ENCODE assay signal across 8 cellular contexts in genomic region chr7:140656548-140657515, GRCh38. TPM values are rescaled to one million over a fixed set of nuclear protein-coding genes. Genes with fewer than 3 reads are reported as not detected.
DNase-seq lines count a peak whose midpoint lies in the region; ATAC-seq, FAIRE-seq and TF ChIP-seq lines count a peak whose summit lies in the region.

No MANE protein-coding gene starts in this region.

- no peaks in the 10 kb centered on the region for H3K27me3 ChIP-seq in left ventricle myocardium inferior (ENCODE audit: low read depth)

- no peaks in the 10 kb centered on the region for H3K9me3 ChIP-seq in left ventricle myocardium inferior (replicated peaks)

- H3K36me3 ChIP-seq in left ventricle myocardium inferior, result no peaks in the 10 kb centered on the region

- intact Hi-C loops in left ventricle myocardium inferior (cut with micrococcal nuclease), result no loop called here

- peaks cover 28% of the 10 kb centered on the region for H3K4me1 ChIP-seq in left ventricle myocardium inferior

- no peak for FAIRE-seq in H54 (lab: Jason Lieb, UNC)

- peaks cover 16% of the 10 kb centered on the region for H3K4me1 Mint-ChIP-seq in activated T-helper 17 cell treated with anti-CD3 and anti-CD28 coated beads, Interleukin-2, amount 50 U/mL, for 72 hours

- peak overlapping the region; percentile 56 for H3K27ac Mint-ChIP-seq in activated T-helper 17 cell treated with anti-CD3 and anti-CD28 coated beads, Interleukin-2, amount 50 U/mL, for 72 hours

- no peaks in the 10 kb centered on the region for H3K9me3 Mint-ChIP-seq in activated T-helper 17 cell treated with anti-CD3 and anti-CD28 coated beads, Interleukin-2, amount 50 U/mL, for 72 hours

- peaks cover 23% of the 10 kb centered on the region for H3K27me3 Mint-ChIP-seq in activated T-helper 17 cell treated with anti-CD3 and anti-CD28 coated beads, Interleukin-2, amount 50 U/mL, for 72 hours

- no peak for TF ChIP-seq CTCF in left ventricle myocardium inferior (IDR thresholded peaks at IDR 0.05; ENCODE audit: borderline replicate concordance)

- peak overlapping the region; percentile 44 for H3K4me3 Mint-ChIP-seq in activated T-helper 17 cell treated with anti-CD3 and anti-CD28 coated beads, Interleukin-2, amount 50 U/mL, for 72 hours

- H3K27ac ChIP-seq in left ventricle myocardium inferior (replicated peaks), result peak overlapping the region; percentile 50

- ATAC-seq in GM21619 (IDR thresholded peaks at IDR 0.05; ENCODE audit: unreplicated experiment), result peak; percentile 93
- ATAC-seq in activated T-helper 17 cell treated with anti-CD3 and anti-CD28 coated beads, Interleukin-2, amount 50 U/mL, for 72 hours (replicated peaks), result peak; percentile 76

- TF ChIP-seq POLR2A in H54 (IDR thresholded peaks at IDR 0.05; ENCODE audit: low read depth, low read length), result no peak

- H3K4me3 ChIP-seq in GM08714 (ENCODE audit: low read length) (peak overlapping the region; percentile 11; the same call in 1 of the 2 replicates), left ventricle myocardium inferior (peak overlapping the region; percentile 39)

- DNase-seq in LHCN-M2 (ENCODE audit: low read depth) (peak; percentile 54), left ventricle myocardium inferior (no peak), NCI-H2081 treated with DMSO at 0.1 percent for 48 hours (lab: John Stamatoyannopoulos, UW) (no peak), H54 (ENCODE audit: insufficient read length, low spot score) (no peak)
- DNase-seq in stimulated activated CD4-positive, alpha-beta T cell treated with anti-CD3 and anti-CD28 coated beads, Interleukin-15, amount 100 ng/mL, for 24 hours, result peak; percentile 50

- H3K36me3 Mint-ChIP-seq in activated T-helper 17 cell treated with anti-CD3 and anti-CD28 coated beads, Interleukin-2, amount 50 U/mL, for 72 hours (ENCODE audit: low read depth), result no peaks in the 10 kb centered on the region

RNA-seq across cellular contexts. Expression of gene ADCK2, which starts 15.9 kb away (rescaled TPM):
- 20.6 and 20.8 TPM in 2 replicates for total RNA-seq in LHCN-M2 (2014; rRNA removed)
- polyA plus RNA-seq in LHCN-M2 (2012), result 7.9 TPM
- 10 to 100 TPM; 16.6 to 28.4 TPM for total RNA-seq in activated T-helper 17 cell treated with anti-CD3 and anti-CD28 coated beads, Interleukin-2, amount 50 U/mL, for 72 hours
- 8.5 TPM for total RNA-seq in left ventricle myocardium inferior

RNA-seq across cellular contexts. Expression of gene DENND2A, which starts 16.2 kb away (rescaled TPM):
- total RNA-seq in LHCN-M2 (2014; rRNA removed) (not detected in 2 replicates), left ventricle myocardium inferior (10.8 TPM)
- polyA plus RNA-seq in LHCN-M2 (2012), result 0.01 TPM
- total RNA-seq in activated T-helper 17 cell treated with anti-CD3 and anti-CD28 coated beads, Interleukin-2, amount 50 U/mL, for 72 hours, result not detected

RNA-seq across cellular contexts. Expression of gene NDUFB2, which starts 39.7 kb away (rescaled TPM):
- total RNA-seq in LHCN-M2 (2014; rRNA removed) (488 and 554 TPM in 2 replicates), left ventricle myocardium inferior (682 TPM)
- 808 TPM for polyA plus RNA-seq in LHCN-M2 (2012)
- 100 to 1,000 TPM in 1 of 2 donors, 10 to 100 TPM in 1; 92.7 to 215 TPM for total RNA-seq in activated T-helper 17 cell treated with anti-CD3 and anti-CD28 coated beads, Interleukin-2, amount 50 U/mL, for 72 hours

Comparison
In these comparisons a context has a peak if more than half of its experiments do, and no peak if none do; other contexts are left out.
1. DNase-seq: peak in LHCN-M2 (single experiment) and stimulated activated CD4-positive, alpha-beta T cell treated with anti-CD3 and anti-CD28 coated beads, Interleukin-15, amount 100 ng/mL, for 24 hours (single experiment); none in left ventricle myocardium inferior (single experiment), NCI-H2081 treated with DMSO at 0.1 percent for 48 hours (single experiment) and H54 (single experiment).
2. RNA of gene DENND2A, which starts 16.2 kb away (total RNA-seq): 10.8 TPM in left ventricle myocardium inferior (single experiment); not detected in LHCN-M2 and not detected in activated T-helper 17 cell treated with anti-CD3 and anti-CD28 coated beads, Interleukin-2, amount 50 U/mL, for 72 hours; every median in the first group is over 10 times any median in the second.